Comparison of ENCODE assay signal across 20 cellular contexts in genomic region chr22:36798671-36799066, GRCh38. TPM values are rescaled to one million over a fixed set of nuclear protein-coding genes. Genes with fewer than 3 reads are reported as not detected.
"Had no signal": no experiment of that assay in that cellular context is flagged by ENCODE, and none has a peak within 500 bp of the region (broad histone marks: within the 10 kb centered on the region; RNA-seq: fewer than 3 reads in every experiment).

No MANE protein-coding gene starts in this region.

- H3K9me3 ChIP-seq: SJSA1 had no signal

- H3K4me3 ChIP-seq: SJSA1, SK-N-MC had no signal

- H3K4me1 ChIP-seq: SJSA1 had no signal

- FAIRE-seq: RCC 7860 had no signal

- H3K36me3 ChIP-seq: SJSA1 had no signal

- H3K27ac ChIP-seq: SJSA1, SK-N-MC had no signal

- DNase-seq: NCI-H1048, NCI-H1105, NCI-H1417, NCI-H1436 treated with DMSO at 0.1 percent for 48 hours, NCI-H1694, NCI-H187 treated with DMSO at 0.1 percent for 48 hours, NCI-H2029 treated with DMSO at 0.1 percent for 48 hours, NCI-H2227 treated with DMSO at 0.1 percent for 48 hours, NCI-H524, NCI-H526 treated with DMSO at 0.1 percent for 48 hours, NCI-H748 treated with DMSO at 0.1 percent for 48 hours, Right ventricle myocardium superior, SIG-M5 had no signal

RNA-seq across cellular contexts. Expression of gene PVALB, which starts 18.2 kb away (rescaled TPM):
- total RNA-seq: HT-29, LHCN-M2, MCF 10A, NCI-H460, Right ventricle myocardium superior, SJSA1 had no signal
